8 cellular contexts compared by ENCODE assay signal in genomic region chr1:167721617-167722151, GRCh38. TPM values are rescaled to one million over a fixed set of nuclear protein-coding genes. Genes with fewer than 3 reads are reported as not detected.
DNase-seq lines count a peak whose midpoint lies in the region; ATAC-seq and TF ChIP-seq lines count a peak whose summit lies in the region.

TSS of gene MPZL1 (plus strand) at chr1:167721982. CDS start at chr1:167722152, 170 bp downstream.

- H4K20me1 ChIP-seq in GM23248 (ENCODE audit: insufficient read depth) (peaks cover 24% of the 10 kb centered on the region), Karpas-422 (ENCODE audit: insufficient read depth, low read depth, low read length) (peaks cover 16% of the 10 kb centered on the region; the same call in 1 of the 2 replicates)

- H3K9me2 ChIP-seq in GM23248 (ENCODE audit: insufficient read depth) (no peaks in the 10 kb centered on the region), Karpas-422 (replicated peaks; ENCODE audit: insufficient read depth, low read length) (no peaks in the 10 kb centered on the region)

- ATAC-seq in stimulated activated naive CD8-positive, alpha-beta T cell treated with anti-CD3 and anti-CD28 coated beads, Interleukin-15, Interleukin-2, amounts not matched to agents 100 U/mL and 50 U/mL, for 24 hours, result peak; percentile 98

- H3K9me3 ChIP-seq in GM23248 (ENCODE audit: low read depth) (no peaks in the 10 kb centered on the region), Karpas-422 (ENCODE audit: low read length) (no peaks in the 10 kb centered on the region)

- WGBS in GM23248 (ENCODE audit: low coverage in 1 of 2, low lambda C conversion rate in 2 of 2, missing lambda C conversion rate in 2 of 2), 2 experiments, result 0% methylated on average over 46 to 51 of the region's 52 CpGs

- H2AFZ ChIP-seq in GM23248 (peak within 1 kb of the TSS; percentile 94), Karpas-422 (ENCODE audit: low read length) (peak within 1 kb of the TSS; percentile 96)

- H3K27ac ChIP-seq in GM23248, result peak within 1 kb of the TSS; percentile 90
- no peak within 1 kb of the TSS for H3K27ac ChIP-seq in Karpas-422 (ENCODE audit: low read length)
- peak within 1 kb of the TSS; percentile 83 for H3K27ac ChIP-seq in RWPE1

- no peaks in the 10 kb centered on the region for H3K36me3 ChIP-seq in GM23248 (ENCODE audit: low read depth)
- H3K36me3 ChIP-seq in Karpas-422 (ENCODE audit: insufficient read depth, low read length), result no peaks in the 10 kb centered on the region

- peaks cover 5% of the 10 kb centered on the region for H3K27me3 Mint-ChIP-seq in nephron (ENCODE audit: low read depth)

- TF ChIP-seq CTCF in RWPE1 (conservative IDR thresholded peaks at IDR 0.05; ENCODE audit: low read depth) (no peak), fibroblast of pulmonary artery (IDR thresholded peaks at IDR 0.05; ENCODE audit: low read length, missing control alignments) (no peak), nephron (IDR thresholded peaks at IDR 0.05; ENCODE audit: unreplicated experiment in 3 of 3) (no peak)

- DNase-seq in EH (ENCODE audit: low read depth) (peak; percentile 92), GM23248 (peak; percentile 94), Karpas-422 (peak; percentile 97), RWPE1 (ENCODE audit: low spot score) (peak; percentile 99), fibroblast of pulmonary artery (ENCODE audit: low read depth) (peak; percentile 95)
- peak; percentile 84 for DNase-seq in activated T-helper 9 cell treated with anti-CD3 and anti-CD28 coated beads, Interleukin-2, amount 50 U/mL, for 16 hours (ENCODE audit: low read depth)
- DNase-seq in stimulated activated naive CD8-positive, alpha-beta T cell treated with anti-CD3 and anti-CD28 coated beads, Interleukin-15, Interleukin-2, amounts not matched to agents 100 U/mL and 50 U/mL, for 24 hours, result peak; percentile 95

- H3K4me1 ChIP-seq in GM23248 (ENCODE audit: insufficient read depth) (peaks cover 44% of the 10 kb centered on the region), Karpas-422 (ENCODE audit: low read length) (peaks cover 57% of the 10 kb centered on the region)

- H3K27me3 ChIP-seq in GM23248 (replicated peaks; ENCODE audit: insufficient read depth) (no peaks in the 10 kb centered on the region), Karpas-422 (ENCODE audit: low read length) (no peaks in the 10 kb centered on the region)

- H3K9ac ChIP-seq in GM23248 (peak within 1 kb of the TSS; percentile 93), Karpas-422 (ENCODE audit: low read length) (peak within 1 kb of the TSS; percentile 78)

- H3F3A ChIP-seq in GM23248 (ENCODE audit: insufficient read depth), result peaks cover 24% of the 10 kb centered on the region

- no peaks in the 10 kb centered on the region for H3K9me3 Mint-ChIP-seq in nephron

- POLR2A ChIA-PET in RWPE1 (lab: Yijun Ruan, JAX; ENCODE audit: low non-redundant PET), result interaction anchor here (1.0 kb wide), 1 partner anchor 78 kb away, joined by 8 read pairs; no protein-coding TSS in a partner anchor

- H3K36me3 Mint-ChIP-seq in nephron (ENCODE audit: low read depth), result peaks cover 16% of the 10 kb centered on the region

- peaks cover 37% of the 10 kb centered on the region for H3K4me1 Mint-ChIP-seq in nephron

- in situ Hi-C loops in GM23248 (cut with MboI), result no loop called here

- H3K4me3 ChIP-seq in GM23248 (peak within 1 kb of the TSS; percentile 98), Karpas-422 (ENCODE audit: low read length) (peak within 1 kb of the TSS; percentile 83), fibroblast of pulmonary artery (replicated peaks; ENCODE audit: low read depth, low read length) (peak within 1 kb of the TSS; percentile 66)

- peak within 1 kb of the TSS; percentile 96 for H3K4me2 ChIP-seq in GM23248 (ENCODE audit: unreplicated experiment)
- peak within 1 kb of the TSS; percentile 97 for H3K4me2 ChIP-seq in Karpas-422 (ENCODE audit: low read depth, low read length, poor library complexity, severe bottlenecking)

- CTCF ChIA-PET in RWPE1 (lab: Yijun Ruan, JAX), result interaction anchor here (0.6 kb wide), 3 partner anchors 102 to 507 kb away, joined by 3 to 4 read pairs (median 3); no protein-coding TSS in a partner anchor

- H3K4me3 Mint-ChIP-seq in nephron, result peak within 1 kb of the TSS; percentile 86 to 98 (median 91)

- peak within 1 kb of the TSS; percentile 93 to 94 (median 93) for H3K27ac Mint-ChIP-seq in nephron

- H3K79me2 ChIP-seq in GM23248 (ENCODE audit: insufficient read depth) (peaks cover 49% of the 10 kb centered on the region), Karpas-422 (ENCODE audit: low read length) (no peaks in the 10 kb centered on the region)

RNA-seq across cellular contexts. Expression of gene MPZL1, which starts in this region (rescaled TPM):
- total RNA-seq in GM23248 (2014; rRNA removed; shearing (Covaris generic)), result 144 and 189 TPM in 2 replicates
- 284 and 289 TPM in 2 replicates for polyA plus RNA-seq in GM23248 (2016; fragmentation: Nextera tagmentation; extraction: Ambion mirVana)
- total RNA-seq in Karpas-422 (2014; rRNA removed; shearing (Covaris generic); ENCODE audit: low replicate concordance), result 13.5 and 24.9 TPM in 2 replicates
